Comparison of ENCODE assay signal across 10 cellular contexts in the genomic region with DNA sequence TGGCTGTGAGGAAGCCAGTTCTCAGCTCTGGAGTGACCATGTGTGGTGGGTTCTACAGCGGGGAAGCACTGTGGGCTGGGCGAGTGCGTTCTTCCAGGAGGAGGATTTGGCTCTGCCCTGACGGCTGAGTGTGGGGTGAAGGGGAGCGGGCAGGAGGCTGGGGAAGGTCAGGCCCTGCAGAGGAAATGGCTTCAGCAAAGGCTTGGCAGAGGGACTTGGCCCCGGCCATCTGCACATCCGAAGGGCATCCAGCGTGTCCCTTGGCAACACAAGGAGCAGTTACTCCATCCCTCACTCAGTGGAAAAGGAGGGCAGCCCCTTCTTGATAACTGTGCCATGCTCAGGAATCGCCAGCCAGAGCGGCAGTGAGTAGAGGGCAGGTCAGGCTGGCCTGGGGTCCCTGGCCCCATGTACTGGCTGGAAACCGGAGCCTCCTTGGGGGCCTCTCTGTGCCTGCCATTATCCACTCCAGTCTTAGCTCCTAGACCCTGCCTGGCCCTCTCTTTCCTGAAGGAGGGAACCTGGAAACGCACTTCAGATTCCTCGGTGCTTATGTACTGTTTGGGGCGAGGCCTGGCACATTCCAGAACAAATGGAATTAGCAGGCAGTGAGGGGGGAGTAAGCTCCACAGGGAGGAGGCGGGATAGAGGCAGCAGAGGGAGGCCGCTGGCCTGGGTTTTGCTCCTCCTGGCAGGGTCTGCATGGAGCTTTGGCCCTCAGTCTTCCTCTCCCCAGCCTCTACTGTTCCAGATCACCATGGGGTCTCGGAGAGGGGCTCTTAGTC.
A peak's percentile ranks its signal among the peaks of the same experiment; 100 is the strongest.
DNase-seq lines count a peak whose midpoint lies in the region; ATAC-seq, FAIRE-seq and TF ChIP-seq lines count a peak whose summit lies in the region.
"Had no signal": no experiment of that assay in that cellular context is flagged by ENCODE, and none has a peak within 500 bp of the region (broad histone marks: within the 10 kb centered on the region; RNA-seq: fewer than 3 reads in every experiment).

No MANE protein-coding gene starts in this region.

- H3K9me3 Mint-ChIP-seq in astrocyte (ENCODE audit: unreplicated experiment), result no peaks in the 10 kb centered on the region
- H3K9me3 Mint-ChIP-seq: naive thymus-derived CD4-positive, alpha-beta T cell had no signal

- FAIRE-seq in astrocyte (lab: Jason Lieb, UNC), result no peak

- H3K36me3 ChIP-seq in astrocyte (ENCODE audit: insufficient read depth, low read length) (no peaks in the 10 kb centered on the region), psoas muscle (ENCODE audit: insufficient read depth in 1 of 2, low read depth in 1 of 2) (no peaks in the 10 kb centered on the region)
- H3K36me3 ChIP-seq: BLaER1 treated with 17β-estradiol and CSF1 and Interleukin-3, amounts not matched to agents 10 nM and 100 nM had no signal

- TF ChIP-seq CTCF in astrocyte (IDR thresholded peaks at IDR 0.05; ENCODE audit: insufficient read depth, low read depth, low read length) (no peak), psoas muscle (IDR thresholded peaks at IDR 0.05) (no peak)

- peaks cover 9% of the 10 kb centered on the region for H3K27me3 Mint-ChIP-seq in astrocyte (ENCODE audit: low read depth, unreplicated experiment)

- H3K9me3 ChIP-seq in astrocyte (ENCODE audit: insufficient read depth, low read depth, low read length) (no peaks in the 10 kb centered on the region), psoas muscle (no peaks in the 10 kb centered on the region)

- H2AFZ ChIP-seq in astrocyte (ENCODE audit: low read depth, low read length), result peak overlapping the region; percentile 13

- peak overlapping the region; percentile 15 for H3K9ac ChIP-seq in astrocyte (ENCODE audit: low read length)
- H3K9ac ChIP-seq: BLaER1 treated with 17β-estradiol and CSF1 and Interleukin-3, amounts not matched to agents 10 nM and 100 nM had no signal

- peaks cover 25% of the 10 kb centered on the region for H3K4me1 ChIP-seq in astrocyte (ENCODE audit: insufficient read depth, low read length)
- peaks cover 5% of the 10 kb centered on the region for H3K4me1 ChIP-seq in psoas muscle

- H3K79me2 ChIP-seq in astrocyte (ENCODE audit: insufficient read depth, low read length), result no peaks in the 10 kb centered on the region

- no peak overlapping the region for H3K4me3 ChIP-seq in astrocyte (ENCODE audit: insufficient read depth, low read depth, low read length)
- H3K4me3 ChIP-seq in psoas muscle, result no peak overlapping the region
- H3K4me3 ChIP-seq: BLaER1 treated with 17β-estradiol and CSF1 and Interleukin-3, amounts not matched to agents 10 nM and 100 nM had no signal

- peak overlapping the region; percentile 30 for H3K4me2 ChIP-seq in astrocyte (ENCODE audit: low read length)

- intact Hi-C loops in left ventricle myocardium superior (cut with micrococcal nuclease) (no loop called here), psoas muscle (cut with DNase I) (no loop called here)

- peaks cover 10% of the 10 kb centered on the region for H3K4me1 Mint-ChIP-seq in astrocyte (ENCODE audit: low read depth, unreplicated experiment)

- peak overlapping the region; percentile 80 for H3K27ac Mint-ChIP-seq in astrocyte (ENCODE audit: unreplicated experiment)
- H3K27ac Mint-ChIP-seq: naive thymus-derived CD4-positive, alpha-beta T cell had no signal

- 37 to 46% (median 42%) methylated on average over 17 of the region's 17 CpGs for WGBS in psoas muscle, 3 donors

- H3K27ac ChIP-seq in astrocyte (ENCODE audit: low read depth, low read length) (no peak overlapping the region), psoas muscle (peak overlapping the region; percentile 30)
- H3K27ac ChIP-seq: BLaER1 treated with 17β-estradiol and CSF1 and Interleukin-3, amounts not matched to agents 10 nM and 100 nM had no signal

- peak; percentile 65 for DNase-seq in Ammon's horn (ENCODE audit: low spot score)
- peak; percentile 89 for DNase-seq in astrocyte (ENCODE audit: low read depth)
- DNase-seq in left ventricle myocardium superior, result peak; percentile 65
- peak in 1 of 2 donors; percentile 52 for DNase-seq in psoas muscle
- no peak for DNase-seq in SHP77 (lab: John Stamatoyannopoulos, UW)
- no peak for DNase-seq in activated T-cell treated with anti-CD3 and anti-CD28 coated beads, Interleukin-2, amount 50 U/mL, for 1 hour
- DNase-seq: naive thymus-derived CD4-positive, alpha-beta T cell had no signal

- H3K27me3 ChIP-seq in astrocyte (ENCODE audit: insufficient read depth, low read length) (no peaks in the 10 kb centered on the region), psoas muscle (ENCODE audit: insufficient read depth in 3 of 3, low read length in 2 of 3) (no peaks in the 10 kb centered on the region)
- H3K27me3 ChIP-seq: BLaER1 treated with 17β-estradiol and CSF1 and Interleukin-3, amounts not matched to agents 10 nM and 100 nM had no signal

- ATAC-seq in left ventricle myocardium superior (peak; percentile 52), psoas muscle (peak in 3 of 4 donors; percentile 43 to 61 (median 44)), HG02870 (IDR thresholded peaks at IDR 0.05; ENCODE audit: unreplicated experiment) (no peak), GM19467 (IDR thresholded peaks at IDR 0.05; ENCODE audit: unreplicated experiment) (no peak)
- ATAC-seq: naive thymus-derived CD4-positive, alpha-beta T cell had no signal

- no peaks in the 10 kb centered on the region for H4K20me1 ChIP-seq in astrocyte (ENCODE audit: insufficient read depth, low read length)
- H4K20me1 ChIP-seq: BLaER1 treated with 17β-estradiol and CSF1 and Interleukin-3, amounts not matched to agents 10 nM and 100 nM had no signal

- H3K4me3 Mint-ChIP-seq in astrocyte (ENCODE audit: unreplicated experiment), result no peak overlapping the region
- H3K4me3 Mint-ChIP-seq: naive thymus-derived CD4-positive, alpha-beta T cell had no signal

- no peaks in the 10 kb centered on the region for H3K36me3 Mint-ChIP-seq in astrocyte (ENCODE audit: low read depth, unreplicated experiment)
- H3K36me3 Mint-ChIP-seq: naive thymus-derived CD4-positive, alpha-beta T cell had no signal

Comparison
In these comparisons a context has a peak if more than half of its experiments do, and no peak if none do; other contexts are left out.
1. DNase-seq: peak in Ammon's horn (single experiment), astrocyte (single experiment) and left ventricle myocardium superior (single experiment); none in SHP77 (0 of 2) and activated T-cell treated with anti-CD3 and anti-CD28 coated beads, Interleukin-2, amount 50 U/mL, for 1 hour (single experiment).
2. ATAC-seq: peak in left ventricle myocardium superior (single experiment) and psoas muscle (3 of 4); none in HG02870 (single experiment) and GM19467 (single experiment).